In genomic region chr2:134862674-134863073, GRCh38 we compare ENCODE assay signal across 24 cellular contexts. TPM values are rescaled to one million over a fixed set of nuclear protein-coding genes. Genes with fewer than 3 reads are reported as not detected.
DNase-seq lines count a peak whose midpoint lies in the region; ATAC-seq, FAIRE-seq and TF ChIP-seq lines count a peak whose summit lies in the region.
"Had no signal": no experiment of that assay in that cellular context is flagged by ENCODE, and none has a peak within 500 bp of the region (broad histone marks: within the 10 kb centered on the region; RNA-seq: fewer than 3 reads in every experiment).

No MANE protein-coding gene starts in this region.

- H3K27me3 ChIP-seq in bronchial epithelial cell (ENCODE audit: control insufficient read depth, insufficient read depth, low read length), result no peaks in the 10 kb centered on the region
- no peaks in the 10 kb centered on the region; a peak in 1 of 5 replicates for H3K27me3 ChIP-seq in HepG2 (ENCODE audit: control insufficient read depth in 1 of 2, insufficient read depth in 2 of 2, low read length in 2 of 2)
- H3K27me3 ChIP-seq in right lobe of liver, result no peaks in the 10 kb centered on the region
- peaks cover 0 to 2% (median 0%) of the 10 kb centered on the region in 3 experiments for H3K27me3 ChIP-seq in neuronal stem cell (ENCODE audit: control insufficient read depth in 3 of 3, insufficient read depth in 3 of 3, low read depth in 1 of 3, low read length in 3 of 3)
- H3K27me3 ChIP-seq: BE2C, BLaER1 had no signal

- H2AFZ ChIP-seq in HepG2 (ENCODE audit: low read length), result no peak overlapping the region
- H2AFZ ChIP-seq in neuronal stem cell (ENCODE audit: low read length), result no peak overlapping the region

- no peaks in the 10 kb centered on the region for H3K36me3 ChIP-seq in bronchial epithelial cell (ENCODE audit: control insufficient read depth, insufficient read depth, low read length)
- no peaks in the 10 kb centered on the region for H3K36me3 ChIP-seq in HepG2 (replicated peaks in 1 of 2; ENCODE audit: control insufficient read depth in 1 of 2, insufficient read depth in 2 of 2, low read length in 2 of 2)
- H3K36me3 ChIP-seq in right lobe of liver, result peaks cover 0 to 15% (median 3%) of the 10 kb centered on the region in 4 donors
- no peaks in the 10 kb centered on the region for H3K36me3 ChIP-seq in neuronal stem cell (replicated peaks in 1 of 2; ENCODE audit: control insufficient read depth in 2 of 2, insufficient read depth in 2 of 2, low read length in 2 of 2)
- H3K36me3 ChIP-seq: BE2C, BLaER1 had no signal

- H3K27ac ChIP-seq in HepG2 (ENCODE audit: extremely low read length, insufficient read depth, low read length), result no peak overlapping the region
- H3K27ac ChIP-seq in right lobe of liver, result peak overlapping the region; percentile 73 to 85 (median 82)
- H3K27ac ChIP-seq in neuronal stem cell (replicated peaks; ENCODE audit: low read length), result no peak overlapping the region
- H3K27ac ChIP-seq: BLaER1 had no signal

- intact Hi-C loops in HepG2 (cut with micrococcal nuclease; ENCODE audit: unreplicated experiment), result no loop called here
- intact Hi-C loops in right lobe of liver (cut with DNase I), result no loop called here
- intact Hi-C loops in left colon (cut with DNase I, micrococcal nuclease), result no loop called here

- H3K4me1 ChIP-seq in HepG2 (ENCODE audit: insufficient read depth, low read length), result no peaks in the 10 kb centered on the region
- H3K4me1 ChIP-seq in right lobe of liver, result peaks cover 0 to 83% (median 21%) of the 10 kb centered on the region in 4 donors
- H3K4me1 ChIP-seq in neuronal stem cell (ENCODE audit: control insufficient read depth in 2 of 2, insufficient read depth in 1 of 2, low read depth in 1 of 2, low read length in 2 of 2), result no peaks in the 10 kb centered on the region
- H3K4me1 ChIP-seq: BE2C, BLaER1, Caco-2 had no signal

- H3K4me3 ChIP-seq in bronchial epithelial cell (ENCODE audit: low read depth, low read length) (no peak overlapping the region), HepG2 (replicated peaks in 1 of 3; ENCODE audit: insufficient read depth in 1 of 3, low read depth in 2 of 3, low read length in 3 of 3) (no peak overlapping the region), right lobe of liver (no peak overlapping the region), neuronal stem cell (ENCODE audit: low read length in 2 of 2) (no peak overlapping the region)
- H3K4me3 ChIP-seq: BLaER1 had no signal

- H4K8ac ChIP-seq in neuronal stem cell (ENCODE audit: low read depth, low read length), result no peak overlapping the region

- H4K20me1 ChIP-seq in HepG2 (ENCODE audit: insufficient read depth, low read length), result no peaks in the 10 kb centered on the region
- H4K20me1 ChIP-seq: BLaER1 had no signal

- no peaks in the 10 kb centered on the region for H3K9me3 Mint-ChIP-seq in glutamatergic neuron (ENCODE audit: unreplicated experiment)
- H3K9me3 Mint-ChIP-seq: CD4-positive, alpha-beta T cell; CD8-positive, alpha-beta T cell had no signal

- no peak overlapping the region for H3K4ac ChIP-seq in neuronal stem cell (ENCODE audit: low read length)

- WGBS in HepG2 (ENCODE audit: low lambda C conversion rate), result 44% methylated on average over 3 of the region's 3 CpGs
- WGBS in right lobe of liver (ENCODE audit: insufficient coverage, low coverage, low lambda C conversion rate, missing lambda C conversion rate), result 36% methylated on average over 2 of the region's 3 CpGs
- no CpG with 5 or more reads among the region's 3 CpGs for WGBS in neuronal stem cell (ENCODE audit: extremely low coverage in 2 of 2, insufficient read length in 2 of 2, insufficient replicate concordance in 1 of 2), 2 donors

- H2BK15ac ChIP-seq in neuronal stem cell (ENCODE audit: low read length), result no peak overlapping the region

- TF ChIP-seq EP300 in HepG2 (IDR thresholded peaks at IDR 0.05; ENCODE audit: low read depth in 2 of 2, low read length in 2 of 2) (no peak), HepG2 (CRISPR knock-in tag; IDR thresholded peaks at IDR 0.05; ENCODE audit: borderline replicate concordance) (no peak)

- CTCF ChIA-PET in HepG2 (lab: Yijun Ruan, JAX; ENCODE audit: low intra/inter-chr PET ratio, low total read pairs), result no interaction called here

- peak; percentile 4 for DNase-seq in bronchial epithelial cell (ENCODE audit: low read depth)
- no peak for DNase-seq in HepG2 (ENCODE audit: low spot score)
- peak; percentile 72 to 92 (median 84) for DNase-seq in right lobe of liver
- DNase-seq in neuronal stem cell (ENCODE audit: low spot score), result no peak
- DNase-seq in glutamatergic neuron, result no peak
- DNase-seq in left colon, result no peak
- DNase-seq in NCI-H2196 (lab: John Stamatoyannopoulos, UW; ENCODE audit: unreplicated experiment), result no peak
- DNase-seq: 8988T; ACHN; BE2C; Caco-2; Calu3; CD4-positive, alpha-beta T cell; CD8-positive, alpha-beta T cell; DMS79 treated with DMSO at 0.1 percent for 48 hours; GF-D8 had no signal

- H3K9ac ChIP-seq in HepG2 (ENCODE audit: insufficient read depth, low read depth, low read length), result no peak overlapping the region
- H3K9ac ChIP-seq in neuronal stem cell (ENCODE audit: low read depth, low read length, poor library complexity), result no peak overlapping the region
- H3K9ac ChIP-seq: BLaER1 had no signal

- no peak overlapping the region for H3K18ac ChIP-seq in neuronal stem cell (ENCODE audit: low read length)

- no peak overlapping the region for H2AK5ac ChIP-seq in neuronal stem cell (ENCODE audit: low read depth, low read length)

- no peak for TF ChIP-seq RAD21 in HepG2 (CRISPR knock-in tag; IDR thresholded peaks at IDR 0.05)

- no peak overlapping the region for H3K14ac ChIP-seq in neuronal stem cell (ENCODE audit: low read length)

- no peak overlapping the region for H2BK5ac ChIP-seq in neuronal stem cell (ENCODE audit: low read length)

- H3K4me3 Mint-ChIP-seq in glutamatergic neuron (ENCODE audit: unreplicated experiment), result no peak overlapping the region
- H3K4me3 Mint-ChIP-seq: CD4-positive, alpha-beta T cell; CD8-positive, alpha-beta T cell had no signal

- H3K36me3 Mint-ChIP-seq in glutamatergic neuron (ENCODE audit: unreplicated experiment), result no peaks in the 10 kb centered on the region

- H3K23ac ChIP-seq in neuronal stem cell (ENCODE audit: low read depth, low read length, poor library complexity), result no peak overlapping the region

- H3K4me1 Mint-ChIP-seq in glutamatergic neuron (ENCODE audit: low read depth, unreplicated experiment), result peaks cover 2% of the 10 kb centered on the region

- no peaks in the 10 kb centered on the region for H3K9me3 ChIP-seq in HepG2 (ENCODE audit: low read length)
- H3K9me3 ChIP-seq in right lobe of liver, result no peaks in the 10 kb centered on the region
- no peaks in the 10 kb centered on the region for H3K9me3 ChIP-seq in neuronal stem cell (replicated peaks in 1 of 2; ENCODE audit: control insufficient read depth in 2 of 2, insufficient read depth in 1 of 2, low read depth in 1 of 2, low read length in 2 of 2)
- H3K9me3 ChIP-seq: BE2C, BLaER1, Caco-2 had no signal

- H3K4me2 ChIP-seq in HepG2 (ENCODE audit: low read depth, low read length) (no peak overlapping the region), neuronal stem cell (ENCODE audit: insufficient read depth, low read length, poor library complexity, severe bottlenecking) (no peak overlapping the region)
- H3K4me2 ChIP-seq: BLaER1 had no signal

- POLR2A ChIA-PET in HepG2 (lab: Yijun Ruan, JAX), result no interaction called here

- H2BK120ac ChIP-seq in neuronal stem cell (ENCODE audit: low read depth, low read length), result no peak overlapping the region

- no peaks in the 10 kb centered on the region for H3K79me2 ChIP-seq in HepG2 (ENCODE audit: insufficient read depth, low read length)

- TF ChIP-seq CTCF in bronchial epithelial cell (IDR thresholded peaks at IDR 0.05; ENCODE audit: insufficient read depth, low read length, severe bottlenecking) (no peak), HepG2 (CRISPR knock-in tag; IDR thresholded peaks at IDR 0.05) (no peak), right lobe of liver (IDR thresholded peaks at IDR 0.05) (no peak), glutamatergic neuron (IDR thresholded peaks at IDR 0.05; ENCODE audit: partially characterized antibody, unreplicated experiment) (no peak)

- no peak overlapping the region for H2BK12ac ChIP-seq in neuronal stem cell (ENCODE audit: low read length)

- peak; percentile 25; the same call in 1 of the 3 replicates for ATAC-seq in HepG2
- peak; percentile 71 to 82 (median 78) for ATAC-seq in right lobe of liver
- ATAC-seq in left colon, result no peak
- ATAC-seq: CD8-positive, alpha-beta T cell had no signal

- no peak overlapping the region for H4K91ac ChIP-seq in neuronal stem cell (ENCODE audit: low read depth, low read length, poor library complexity)

- no peaks in the 10 kb centered on the region for H3K79me1 ChIP-seq in neuronal stem cell (ENCODE audit: low read depth, low read length)

- TF ChIP-seq POLR2A in HepG2 (IDR thresholded peaks at IDR 0.05; ENCODE audit: insufficient read depth in 1 of 2, low read depth in 2 of 2, low read length in 2 of 2) (no peak), right lobe of liver (IDR thresholded peaks at IDR 0.05) (peak; percentile 32)

- no TSS peak for BruUV-seq in HepG2 (replicated peaks; lab: Mats Ljungman, UMichigan)

- peaks cover 2% of the 10 kb centered on the region for H3K27me3 Mint-ChIP-seq in glutamatergic neuron (ENCODE audit: unreplicated experiment)
- H3K27me3 Mint-ChIP-seq: CD4-positive, alpha-beta T cell had no signal

- in situ Hi-C loops in HepG2 (cut with HindIII; ENCODE audit: extremely low pct_ligation_motif_present, low pct_unique_long_range_greater_than_20kb), result no loop called here

- FAIRE-seq in bronchial epithelial cell (lab: Jason Lieb, UNC), result no peak
- no peak for FAIRE-seq in HepG2 (lab: Jason Lieb, UNC)
- FAIRE-seq: A204.1, D721Med, G401.6, GM12891, GM19239 had no signal

- H3K27ac Mint-ChIP-seq in glutamatergic neuron (ENCODE audit: unreplicated experiment), result no peak overlapping the region
- H3K27ac Mint-ChIP-seq: CD4-positive, alpha-beta T cell; CD8-positive, alpha-beta T cell had no signal

RNA-seq across cellular contexts. Expression of gene ACMSD, which starts 24.3 kb away (rescaled TPM):
- total RNA-seq in bronchial epithelial cell, result not detected in 2 replicates
- total RNA-seq in HepG2 (2016; rRNA removed; fragmentation: Illumina TruSeq; extraction: Trizol), result not detected in 2 replicates
- total RNA-seq in HepG2 (2016; cell fraction: cytosol; rRNA removed; fragmentation: Illumina TruSeq; extraction: Trizol; ENCODE audit: low read depth), result not detected in 2 replicates
- total RNA-seq in HepG2 (2016; cell fraction: insoluble cytoplasmic fraction; rRNA removed; fragmentation: Illumina TruSeq; extraction: Trizol), result not detected in 2 replicates
- not detected in 2 replicates for total RNA-seq in HepG2 (2016; cell fraction: membrane; rRNA removed; fragmentation: Illumina TruSeq; extraction: Trizol)
- total RNA-seq in HepG2 (2016; cell fraction: nucleus; rRNA removed; fragmentation: Illumina TruSeq; extraction: Trizol), result not detected in 2 replicates
- polyA plus RNA-seq in HepG2 (2011; rRNA removed), result 0.05 TPM in 1 of 2 replicates, not detected in the other
- polyA plus RNA-seq in HepG2 (2011; cell fraction: cytosol; rRNA removed), result not detected in 2 replicates
- not detected in 2 replicates for polyA plus RNA-seq in HepG2 (2011; cell fraction: nucleus; rRNA removed)
- polyA plus RNA-seq in HepG2 (2012), result 0.19 TPM in 1 of 2 replicates, not detected in the other
- not detected in 2 replicates for polyA plus RNA-seq in HepG2 (2016; cell fraction: cytosol; fragmentation: Illumina TruSeq; extraction: Trizol; ENCODE audit: low read depth)
- not detected in 2 replicates for polyA plus RNA-seq in HepG2 (2016; cell fraction: insoluble cytoplasmic fraction; fragmentation: Illumina TruSeq; extraction: Trizol; ENCODE audit: low read depth)
- polyA plus RNA-seq in HepG2 (2016; cell fraction: membrane; fragmentation: Illumina TruSeq; extraction: Trizol; ENCODE audit: low read depth), result not detected in 2 replicates
- polyA plus RNA-seq in HepG2 (2016; cell fraction: nucleus; fragmentation: Illumina TruSeq; extraction: Trizol; ENCODE audit: insufficient read depth, low read depth), result not detected in 2 replicates
- polyA minus RNA-seq in HepG2 (2011; rRNA and poly(A)+ RNA removed; ENCODE audit: low replicate concordance), result not detected in 2 replicates
- not detected in 2 replicates for polyA minus RNA-seq in HepG2 (2011; cell fraction: cytosol; rRNA and poly(A)+ RNA removed)
- polyA minus RNA-seq in HepG2 (2011; cell fraction: nucleus; rRNA and poly(A)+ RNA removed), result not detected in 2 replicates
- 100 to 1,000 TPM in 2 of 6 experiments, 10 to 100 TPM in 4; 38.3 to 145 (median 87.0) TPM for total RNA-seq in right lobe of liver
- polyA plus RNA-seq in neuronal stem cell (2013, experiment 1 of 2), result not detected
- not detected for polyA plus RNA-seq in neuronal stem cell (2013, experiment 2 of 2)
- not detected for total RNA-seq in glutamatergic neuron (ENCODE audit: unreplicated experiment)
- total RNA-seq in left colon, result not detected
- total RNA-seq: A673; Caco-2; Calu3; CD4-positive, alpha-beta T cell; CD8-positive, alpha-beta T cell had no signal
- polyA plus RNA-seq: AG04450 had no signal

RNA-seq across cellular contexts. Expression of gene CCNT2, which starts 55.9 kb away (rescaled TPM):
- total RNA-seq in bronchial epithelial cell (24.0 and 24.3 TPM in 2 replicates), HepG2 (2016; rRNA removed; fragmentation: Illumina TruSeq; extraction: Trizol) (31.2 and 34.4 TPM in 2 replicates), right lobe of liver (10 to 100 TPM; 13.2 to 23.6 (median 17.5) TPM), glutamatergic neuron (ENCODE audit: unreplicated experiment) (70.0 TPM), left colon (10 to 100 TPM; 33.9 to 35.3 TPM)
- total RNA-seq in HepG2 (2016; cell fraction: cytosol; rRNA removed; fragmentation: Illumina TruSeq; extraction: Trizol; ENCODE audit: low read depth), result 11.1 and 11.5 TPM in 2 replicates
- total RNA-seq in HepG2 (2016; cell fraction: insoluble cytoplasmic fraction; rRNA removed; fragmentation: Illumina TruSeq; extraction: Trizol), result 30.1 and 32.4 TPM in 2 replicates
- 9.5 and 11.8 TPM in 2 replicates for total RNA-seq in HepG2 (2016; cell fraction: membrane; rRNA removed; fragmentation: Illumina TruSeq; extraction: Trizol)
- total RNA-seq in HepG2 (2016; cell fraction: nucleus; rRNA removed; fragmentation: Illumina TruSeq; extraction: Trizol), result 89.2 and 92.5 TPM in 2 replicates
- polyA plus RNA-seq in HepG2 (2011; rRNA removed), result 20.5 and 22.1 TPM in 2 replicates
- polyA plus RNA-seq in HepG2 (2011; cell fraction: cytosol; rRNA removed), result 7.2 and 8.5 TPM in 2 replicates
- polyA plus RNA-seq in HepG2 (2011; cell fraction: nucleus; rRNA removed), result 44.4 and 46.0 TPM in 2 replicates
- polyA plus RNA-seq in HepG2 (2012), result 19.5 and 23.0 TPM in 2 replicates
- polyA plus RNA-seq in HepG2 (2016; cell fraction: cytosol; fragmentation: Illumina TruSeq; extraction: Trizol; ENCODE audit: low read depth), result 0.57 and 0.70 TPM in 2 replicates
- polyA plus RNA-seq in HepG2 (2016; cell fraction: insoluble cytoplasmic fraction; fragmentation: Illumina TruSeq; extraction: Trizol; ENCODE audit: low read depth), result 19.6 and 20.9 TPM in 2 replicates
- 2.3 and 2.4 TPM in 2 replicates for polyA plus RNA-seq in HepG2 (2016; cell fraction: membrane; fragmentation: Illumina TruSeq; extraction: Trizol; ENCODE audit: low read depth)
- 96.7 and 102 TPM in 2 replicates for polyA plus RNA-seq in HepG2 (2016; cell fraction: nucleus; fragmentation: Illumina TruSeq; extraction: Trizol; ENCODE audit: insufficient read depth, low read depth)
- 16.2 and 33.3 TPM in 2 replicates for polyA minus RNA-seq in HepG2 (2011; rRNA and poly(A)+ RNA removed; ENCODE audit: low replicate concordance)
- 23.0 and 26.5 TPM in 2 replicates for polyA minus RNA-seq in HepG2 (2011; cell fraction: cytosol; rRNA and poly(A)+ RNA removed)
- polyA minus RNA-seq in HepG2 (2011; cell fraction: nucleus; rRNA and poly(A)+ RNA removed), result 175 and 178 TPM in 2 replicates
- polyA plus RNA-seq in neuronal stem cell (2013, experiment 1 of 2), result 35.7 TPM
- 35.6 TPM for polyA plus RNA-seq in neuronal stem cell (2013, experiment 2 of 2)

Comparison
In these comparisons a context has a peak if more than half of its experiments do, and no peak if none do; other contexts are left out.
1. DNase-seq: peak in bronchial epithelial cell (single experiment) and right lobe of liver (3 of 3); none in HepG2 (single experiment), neuronal stem cell (single experiment), glutamatergic neuron (single experiment), left colon (0 of 2) and NCI-H2196 (single experiment).
2. H3K27ac ChIP-seq: peak in right lobe of liver (3 of 3); none in HepG2 (single experiment) and neuronal stem cell (single experiment).
3. RNA of gene ACMSD, which starts 24.3 kb away (total RNA-seq): 38.3 to 145 TPM in right lobe of liver; not detected in left colon, not detected in bronchial epithelial cell, not detected in HepG2 and not detected in glutamatergic neuron (single experiment); every median in the first group is over 10 times any median in the second.